12 cellular contexts compared by ENCODE assay signal in genomic region chr6:42239333-42239732, GRCh38. TPM values are rescaled to one million over a fixed set of nuclear protein-coding genes. Genes with fewer than 3 reads are reported as not detected.
DNase-seq lines count a peak whose midpoint lies in the region; ATAC-seq and TF ChIP-seq lines count a peak whose summit lies in the region.
"Had no signal": no experiment of that assay in that cellular context is flagged by ENCODE, and none has a peak within 500 bp of the region (broad histone marks: within the 10 kb centered on the region; RNA-seq: fewer than 3 reads in every experiment).

No MANE protein-coding gene starts in this region.

- H3K4me1 ChIP-seq in osteoblast (ENCODE audit: insufficient read depth, low read length) (peaks cover 18% of the 10 kb centered on the region), Caco-2 (no peaks in the 10 kb centered on the region)
- H3K4me1 ChIP-seq: SJSA1, uterus had no signal

- intact Hi-C loops in Caco-2 (cut with micrococcal nuclease; ENCODE audit: unreplicated experiment) (no loop called here), sciatic nerve (cut with DNase I) (no loop called here)

- H3K4me3 ChIP-seq in MG63, result no peak overlapping the region
- no peak overlapping the region for H3K4me3 ChIP-seq in osteoblast (ENCODE audit: insufficient read depth, low read length)
- no peak overlapping the region for H3K4me3 ChIP-seq in Caco-2 (ENCODE audit: low read depth, low read length)
- H3K4me3 ChIP-seq: SJSA1, uterus had no signal

- no peaks in the 10 kb centered on the region for H3K9me3 ChIP-seq in MG63
- no peaks in the 10 kb centered on the region for H3K9me3 ChIP-seq in osteoblast (ENCODE audit: low read depth, low read length)
- H3K9me3 ChIP-seq in Caco-2, result no peaks in the 10 kb centered on the region
- H3K9me3 ChIP-seq: SJSA1, uterus had no signal

- BruUV-seq in Caco-2 (replicated peaks; lab: Mats Ljungman, UMichigan), result no TSS peak

- no peak for TF ChIP-seq CTCF in chondrocyte (IDR thresholded peaks at IDR 0.05)
- TF ChIP-seq CTCF in osteoblast (IDR thresholded peaks at IDR 0.05; ENCODE audit: extremely low read depth, low read depth, low read length), result no peak
- TF ChIP-seq CTCF in Caco-2 (IDR thresholded peaks at IDR 0.05; ENCODE audit: insufficient read depth in 1 of 2, low read depth in 1 of 2, low read length in 1 of 2, severe bottlenecking in 1 of 2, unreplicated experiment in 1 of 2), result no peak
- TF ChIP-seq CTCF in GM10248 (IDR thresholded peaks at IDR 0.05; ENCODE audit: control extremely low read depth, extremely low read depth, low read depth, missing control alignments), result no peak

- DNase-seq in NCI-H2227 (lab: John Stamatoyannopoulos, UW; ENCODE audit: unreplicated experiment), result peak; percentile 15
- no peak for DNase-seq in NCI-H2227 treated with DMSO at 0.1 percent for 48 hours (lab: John Stamatoyannopoulos, UW)
- peak; percentile 20 for DNase-seq in MG63
- peak; percentile 47 for DNase-seq in chondrocyte (ENCODE audit: low spot score)
- peak; percentile 67 for DNase-seq in osteoblast (ENCODE audit: insufficient read length, low spot score, missing footprints)
- DNase-seq in Caco-2, result no peak
- no peak for DNase-seq in sciatic nerve (ENCODE audit: low spot score)
- no peak for DNase-seq in GM10248 (ENCODE audit: extremely low spot score)
- DNase-seq: DMS53, uterus had no signal

- no peak overlapping the region for H3K27ac Mint-ChIP-seq in chondrocyte (ENCODE audit: unreplicated experiment)
- no peak overlapping the region for H3K27ac Mint-ChIP-seq in Caco-2 (ENCODE audit: unreplicated experiment)

- ATAC-seq in sciatic nerve, result no peak

- CTCF ChIA-PET in Caco-2 (lab: Charles Lee) (no interaction called here), GM10248 (lab: Yijun Ruan, JAX) (interaction anchor here (0.9 kb wide), 1 partner anchor 162 kb away, joined by 3 read pairs; no protein-coding TSS in a partner anchor)

- H3K4me3 Mint-ChIP-seq in chondrocyte (ENCODE audit: unreplicated experiment) (no peak overlapping the region), Caco-2 (ENCODE audit: unreplicated experiment) (no peak overlapping the region)

- H3K4me1 Mint-ChIP-seq in chondrocyte (ENCODE audit: low read depth), result peaks cover 3% of the 10 kb centered on the region
- H3K4me1 Mint-ChIP-seq in Caco-2 (ENCODE audit: low read depth, unreplicated experiment), result peaks cover 25% of the 10 kb centered on the region

- no peaks in the 10 kb centered on the region for H3K27me3 Mint-ChIP-seq in chondrocyte (ENCODE audit: low read depth)
- H3K27me3 Mint-ChIP-seq in Caco-2 (ENCODE audit: insufficient read depth, unreplicated experiment), result no peaks in the 10 kb centered on the region

- H3K9me3 Mint-ChIP-seq in chondrocyte (ENCODE audit: low read depth) (no peaks in the 10 kb centered on the region), Caco-2 (ENCODE audit: unreplicated experiment) (no peaks in the 10 kb centered on the region)

- peak overlapping the region; percentile 72 for H2AFZ ChIP-seq in osteoblast (ENCODE audit: low read length)

- POLR2A ChIA-PET in Caco-2 (lab: Charles Lee), result no interaction called here
- POLR2A ChIA-PET in GM10248 (lab: Yijun Ruan, JAX), result no interaction called here

- H3K27me3 ChIP-seq in MG63, result no peaks in the 10 kb centered on the region
- no peaks in the 10 kb centered on the region for H3K27me3 ChIP-seq in osteoblast (ENCODE audit: insufficient read depth, low read length)
- no peaks in the 10 kb centered on the region for H3K27me3 ChIP-seq in Caco-2 (replicated peaks; ENCODE audit: control insufficient read depth, insufficient read depth, low read length)
- H3K27me3 ChIP-seq: SJSA1, uterus had no signal

- no peaks in the 10 kb centered on the region for H4K20me1 ChIP-seq in osteoblast (ENCODE audit: insufficient read depth, low read length)

- H3K79me2 ChIP-seq in osteoblast (ENCODE audit: insufficient read depth, low read length), result no peaks in the 10 kb centered on the region

- peaks cover 5% of the 10 kb centered on the region for H3K36me3 Mint-ChIP-seq in chondrocyte (ENCODE audit: low read depth)
- no peaks in the 10 kb centered on the region for H3K36me3 Mint-ChIP-seq in Caco-2 (ENCODE audit: insufficient read depth, unreplicated experiment)

- peak overlapping the region; percentile 30 for H3K4me2 ChIP-seq in osteoblast (ENCODE audit: insufficient read depth, low read length)

- H3K36me3 ChIP-seq in MG63 (no peaks in the 10 kb centered on the region; the same call in 1 of the 2 replicates), osteoblast (ENCODE audit: insufficient read depth, low read length) (peaks cover 6% of the 10 kb centered on the region), Caco-2 (ENCODE audit: control insufficient read depth, insufficient read depth, low read length) (no peaks in the 10 kb centered on the region)
- H3K36me3 ChIP-seq: uterus had no signal

- peak overlapping the region; percentile 62 for H3K27ac ChIP-seq in osteoblast (ENCODE audit: low read depth, low read length)
- H3K27ac ChIP-seq: SJSA1, uterus, VCaP had no signal

RNA-seq across cellular contexts. Expression of gene MRPS10, which starts 21.7 kb away (rescaled TPM):
- 61.9 and 65.5 TPM in 2 replicates for total RNA-seq in MG63 (2014; rRNA removed; shearing (Covaris generic); ENCODE audit: low replicate concordance)
- total RNA-seq in chondrocyte (26.9 to 31.7 TPM (median 28.8 TPM) in 3 replicates), osteoblast (46.9 and 52.5 TPM in 2 replicates), Caco-2 (2022) (32.3 and 38.6 TPM in 2 replicates), sciatic nerve (23.0 TPM)

RNA-seq across cellular contexts. Expression of gene GUCA1B, which starts 44.6 kb away (rescaled TPM):
- total RNA-seq in MG63 (2014; rRNA removed; shearing (Covaris generic); ENCODE audit: low replicate concordance), result not detected in 2 replicates
- 0.54 to 1.1 TPM (median 0.77 TPM) in 3 replicates for total RNA-seq in chondrocyte
- total RNA-seq in osteoblast, result 0.72 TPM in 1 of 2 replicates, not detected in the other
- total RNA-seq in Caco-2 (2022), result 0.73 and 0.77 TPM in 2 replicates
- 5.3 TPM for total RNA-seq in sciatic nerve
- total RNA-seq: SJSA1 had no signal

Comparison
In these comparisons a context has a peak if more than half of its experiments do, and no peak if none do; other contexts are left out.
1. DNase-seq: peak in NCI-H2227 (single experiment), MG63 (single experiment), chondrocyte (single experiment) and osteoblast (single experiment); none in NCI-H2227 treated with DMSO at 0.1 percent for 48 hours (single experiment), Caco-2 (0 of 2), sciatic nerve (single experiment) and GM10248 (single experiment).